Comparison of ENCODE assay signal across 8 cellular contexts in the genomic region with DNA sequence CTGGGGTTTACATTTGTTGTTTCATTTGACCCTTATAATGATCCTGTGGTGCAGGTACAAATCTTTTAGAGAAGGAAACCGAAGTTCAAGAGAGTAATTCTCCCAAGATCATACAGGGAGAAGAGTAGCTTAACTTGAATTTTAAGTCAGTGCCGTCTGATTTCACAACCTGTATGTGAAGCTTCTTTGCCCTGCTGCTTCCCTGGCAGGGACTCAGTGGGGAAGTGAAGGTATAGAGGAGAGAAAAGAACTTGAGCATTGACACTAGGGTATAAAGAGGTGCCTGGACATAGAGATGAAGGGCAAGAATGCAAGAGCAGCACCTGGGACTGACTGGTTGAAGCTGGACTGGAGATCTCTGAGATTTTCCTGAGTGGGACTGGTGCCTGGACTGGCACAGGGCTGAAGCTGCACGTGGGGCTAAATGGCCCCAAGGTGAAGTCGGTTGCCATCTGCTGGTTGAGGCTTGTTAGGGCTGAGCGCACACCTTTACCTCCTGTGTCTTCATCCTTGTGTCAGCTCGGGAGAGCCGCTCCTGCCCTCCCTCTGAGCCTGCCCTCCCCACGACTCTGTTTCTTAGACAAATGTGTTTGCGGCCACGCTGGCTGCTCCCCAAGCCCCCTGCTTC. TPM values are rescaled to one million over a fixed set of nuclear protein-coding genes. Genes with fewer than 3 reads are reported as not detected.
DNase-seq lines count a peak whose midpoint lies in the region; ATAC-seq and TF ChIP-seq lines count a peak whose summit lies in the region.

No MANE protein-coding gene starts in this region.

- no peaks in the 10 kb centered on the region for H3K9me3 ChIP-seq in spleen

- peaks cover 9% of the 10 kb centered on the region for H3K36me3 Mint-ChIP-seq in activated T-cell treated with anti-CD3 and anti-CD28 coated beads, Interleukin-2, amount 50 U/mL, for 24 hours (ENCODE audit: low read depth)
- H3K36me3 Mint-ChIP-seq in glutamatergic neuron (ENCODE audit: unreplicated experiment) = no peaks in the 10 kb centered on the region

- 40 to 59% (median 53%) methylated on average over 10 of the region's 10 CpGs for WGBS in spleen, 5 donors

- no peaks in the 10 kb centered on the region for H3K9me3 Mint-ChIP-seq in activated T-cell treated with anti-CD3 and anti-CD28 coated beads, Interleukin-2, amount 50 U/mL, for 24 hours
- H3K9me3 Mint-ChIP-seq in glutamatergic neuron (ENCODE audit: unreplicated experiment) = no peaks in the 10 kb centered on the region

- peak overlapping the region in 4 of 8 donors; percentile 17 to 49 (median 43) for H3K27ac ChIP-seq in spleen

- peaks cover 0 to 1% (median 0%) of the 10 kb centered on the region in 6 donors for H3K36me3 ChIP-seq in spleen

- H3K27me3 ChIP-seq in spleen (replicated peaks in 1 of 7) = no peaks in the 10 kb centered on the region

- ATAC-seq in HG02840 (IDR thresholded peaks at IDR 0.05; ENCODE audit: low FRiP score, unreplicated experiment) = peak; percentile 73
- no peak for ATAC-seq in GM18520 (IDR thresholded peaks at IDR 0.05; ENCODE audit: unreplicated experiment)

- H3K4me3 Mint-ChIP-seq in activated T-cell treated with anti-CD3 and anti-CD28 coated beads, Interleukin-2, amount 50 U/mL, for 24 hours = peak overlapping the region; percentile 51
- peak overlapping the region; percentile 12 for H3K4me3 Mint-ChIP-seq in glutamatergic neuron (ENCODE audit: unreplicated experiment)

- peaks cover 56% of the 10 kb centered on the region for H3K4me1 Mint-ChIP-seq in activated T-cell treated with anti-CD3 and anti-CD28 coated beads, Interleukin-2, amount 50 U/mL, for 24 hours (ENCODE audit: low read depth)
- peaks cover 51% of the 10 kb centered on the region for H3K4me1 Mint-ChIP-seq in glutamatergic neuron (ENCODE audit: low read depth, unreplicated experiment)

- peaks cover 0 to 22% (median 18%) of the 10 kb centered on the region in 6 donors for H3K4me1 ChIP-seq in spleen

- no peak for TF ChIP-seq CTCF in glutamatergic neuron (IDR thresholded peaks at IDR 0.05; ENCODE audit: partially characterized antibody, unreplicated experiment)
- peak; percentile 5 to 68 (median 58) for TF ChIP-seq CTCF in spleen (IDR thresholded peaks at IDR 0.05 in 8 of 11, conservative IDR thresholded peaks at IDR 0.05 in 3 of 11)

- peak overlapping the region in 1 of 8 donors; percentile 34 for H3K4me3 ChIP-seq in spleen

- intact Hi-C loops in spleen (cut with DNase I; ENCODE audit: low total_unique reads) = loop anchor here (5.0 kb wide), 1 partner anchor 156 kb away; no protein-coding TSS in a partner anchor

- no peak for TF ChIP-seq POLR2A in spleen (IDR thresholded peaks at IDR 0.05)

- H3K27ac Mint-ChIP-seq in activated T-cell treated with anti-CD3 and anti-CD28 coated beads, Interleukin-2, amount 50 U/mL, for 24 hours = peak overlapping the region; percentile 89
- H3K27ac Mint-ChIP-seq in glutamatergic neuron (ENCODE audit: unreplicated experiment) = no peak overlapping the region

- H3K27me3 Mint-ChIP-seq in activated T-cell treated with anti-CD3 and anti-CD28 coated beads, Interleukin-2, amount 50 U/mL, for 24 hours = no peaks in the 10 kb centered on the region
- peaks cover 2% of the 10 kb centered on the region for H3K27me3 Mint-ChIP-seq in glutamatergic neuron (ENCODE audit: unreplicated experiment)

- DNase-seq in NCI-H1092 treated with DMSO at 0.1 percent for 48 hours (lab: John Stamatoyannopoulos, UW) (peak; percentile 1), NCI-H1092 (lab: John Stamatoyannopoulos, UW) (no peak), NCI-H446 treated with DMSO at 0.1 percent for 48 hours (lab: John Stamatoyannopoulos, UW) (peak; percentile 4), glutamatergic neuron (no peak), spleen (peak; percentile 80)
- peak; percentile 65 for DNase-seq in activated T-cell treated with anti-CD3 and anti-CD28 coated beads, Interleukin-2, amount 50 U/mL, for 24 hours

RNA-seq across cellular contexts. Expression of a gene that starts 41.8 kb away (rescaled TPM):
- total RNA-seq in glutamatergic neuron (ENCODE audit: unreplicated experiment) = 14.2 TPM
- total RNA-seq in spleen = 10 to 100 TPM; 16.7 to 27.4 (median 22.6) TPM
- 10 to 100 TPM in 2 of 3 donors, 1 to 10 TPM in 1; 9.0 to 13.3 (median 11.2) TPM for polyA plus RNA-seq in spleen

RNA-seq across cellular contexts. Expression of a gene that starts 42.4 kb away (rescaled TPM):
- total RNA-seq in glutamatergic neuron (ENCODE audit: unreplicated experiment) (29.5 TPM), spleen (10 to 100 TPM; 32.1 to 40.3 (median 36.5) TPM)
- 10 to 100 TPM; 46.1 to 58.1 (median 58.1) TPM for polyA plus RNA-seq in spleen

Comparison
In these comparisons a context has a peak if more than half of its experiments do, and no peak if none do; other contexts are left out.
1. DNase-seq: peak in NCI-H1092 treated with DMSO at 0.1 percent for 48 hours (single experiment), NCI-H446 treated with DMSO at 0.1 percent for 48 hours (single experiment), activated T-cell treated with anti-CD3 and anti-CD28 coated beads, Interleukin-2, amount 50 U/mL, for 24 hours (single experiment) and spleen (single experiment); none in NCI-H1092 (single experiment) and glutamatergic neuron (single experiment).